15 cellular contexts compared by ENCODE assay signal in genomic region chr3:42130329-42131070, GRCh38. TPM values are rescaled to one million over a fixed set of nuclear protein-coding genes. Genes with fewer than 3 reads are reported as not detected.
DNase-seq lines count a peak whose midpoint lies in the region; TF ChIP-seq lines count a peak whose summit lies in the region.
"Had no signal": no experiment of that assay in that cellular context is flagged by ENCODE, and none has a peak within 500 bp of the region (broad histone marks: within the 10 kb centered on the region; RNA-seq: fewer than 3 reads in every experiment).

No MANE protein-coding gene starts in this region.

- H3K4me3 ChIP-seq in HUES48 (ENCODE audit: low read depth, low read length) (no peak overlapping the region), colonic mucosa (no peak overlapping the region), tibial artery (no peak overlapping the region)
- H3K4me3 ChIP-seq: GM23248, SJSA1 had no signal

- H3K36me3 ChIP-seq in HUES48 (ENCODE audit: control insufficient read depth, insufficient read depth, low read length) (peaks cover 9% of the 10 kb centered on the region), colonic mucosa (no peaks in the 10 kb centered on the region), tibial artery (peaks cover 12 to 15% (median 12%) of the 10 kb centered on the region in 3 donors)

- H3K9me3 ChIP-seq in HUES48 (ENCODE audit: control insufficient read depth, insufficient read depth, low read length), result no peaks in the 10 kb centered on the region
- H3K9me3 ChIP-seq in colonic mucosa, result no peaks in the 10 kb centered on the region
- H3K9me3 ChIP-seq in tibial artery, result no peaks in the 10 kb centered on the region
- H3K9me3 ChIP-seq: SJSA1 had no signal

- H3K4me1 ChIP-seq in HUES48 (ENCODE audit: control insufficient read depth, insufficient read depth, low read length) (peaks cover 10% of the 10 kb centered on the region; the same call in 1 of the 2 replicates), colonic mucosa (peaks cover 8% of the 10 kb centered on the region), tibial artery (no peaks in the 10 kb centered on the region)
- H3K4me1 ChIP-seq: SJSA1 had no signal

- intact Hi-C loops in colonic mucosa (cut with DNase I) (no loop called here), tibial artery (cut with DNase I; ENCODE audit: low total_unique reads) (no loop called here)

- H3K27me3 ChIP-seq in HUES48 (ENCODE audit: control insufficient read depth, insufficient read depth, low read length) (no peaks in the 10 kb centered on the region), colonic mucosa (no peaks in the 10 kb centered on the region), tibial artery (no peaks in the 10 kb centered on the region)
- H3K27me3 ChIP-seq: SJSA1 had no signal

- TF ChIP-seq CTCF in 22Rv1 (IDR thresholded peaks at IDR 0.05), result no peak
- no peak for TF ChIP-seq CTCF in colonic mucosa (IDR thresholded peaks at IDR 0.05)
- no peak for TF ChIP-seq CTCF in tibial artery (IDR thresholded peaks at IDR 0.05)

- no peak overlapping the region for H3K9ac ChIP-seq in HUES48 (ENCODE audit: low read depth, low read length)
- peak overlapping the region; percentile 14 to 59 for H3K9ac ChIP-seq in colonic mucosa (ENCODE audit: low read depth in 2 of 2, low read length in 2 of 2)
- H3K9ac ChIP-seq: GM23248 had no signal

- peak overlapping the region; percentile 79 for H3K27ac ChIP-seq in 22Rv1
- peak overlapping the region; percentile 69 for H3K27ac ChIP-seq in HUES48 (ENCODE audit: low read depth, low read length)
- H3K27ac ChIP-seq in colonic mucosa, result peak overlapping the region; percentile 65
- no peak overlapping the region for H3K27ac ChIP-seq in tibial artery
- H3K27ac ChIP-seq: GM23248, SJSA1 had no signal

- DNase-seq in colonic mucosa, result peak; percentile 71
- peak; percentile 49 for DNase-seq in mesenteric fat pad (ENCODE audit: low spot score)
- no peak for DNase-seq in D341Med (ENCODE audit: low spot score)
- no peak for DNase-seq in NCI-H2196 (lab: John Stamatoyannopoulos, UW; ENCODE audit: unreplicated experiment)
- no peak for DNase-seq in tibial artery
- no peak for DNase-seq in cerebellar nuclear complex (lab: John Stamatoyannopoulos, UW)
- DNase-seq: activated CD4-positive, CD25-positive, alpha-beta regulatory T cell treated with anti-CD3 and anti-CD28 coated beads, Interleukin-2, amount 50 U/mL, for 72 hours; CD4-positive, alpha-beta T cell; effector memory CD8-positive, alpha-beta T cell; NCI-H187; NCI-H510A had no signal

RNA-seq across cellular contexts. Expression of gene TRAK1, which starts 39.3 kb away (rescaled TPM):
- total RNA-seq in colonic mucosa (10 to 100 TPM; 58.9 to 70.3 TPM), mesenteric fat pad (38.3 TPM)

Comparison
In these comparisons a context has a peak if more than half of its experiments do, and no peak if none do; other contexts are left out.
1. H3K27ac ChIP-seq: peak in 22Rv1 (single experiment), HUES48 (single experiment) and colonic mucosa (single experiment); none in tibial artery (0 of 2).
2. DNase-seq: peak in colonic mucosa (single experiment) and mesenteric fat pad (single experiment); none in D341Med (single experiment), NCI-H2196 (single experiment), tibial artery (0 of 2) and cerebellar nuclear complex (0 of 2).